16 cellular contexts compared by ENCODE assay signal in genomic region chr2:196291418-196291817, GRCh38.
A peak's percentile ranks its signal among the peaks of the same experiment; 100 is the strongest.
DNase-seq lines count a peak whose midpoint lies in the region; ATAC-seq and TF ChIP-seq lines count a peak whose summit lies in the region.
"Had no signal": no experiment of that assay in that cellular context is flagged by ENCODE, and none has a peak within 500 bp of the region (broad histone marks: within the 10 kb centered on the region; RNA-seq: fewer than 3 reads in every experiment).

No MANE protein-coding gene starts in this region.

- DNase-seq in activated naive CD8-positive, alpha-beta T cell treated with anti-CD3 and anti-CD28 coated beads, Interleukin-2, amount 10 ng/mL, durations not matched to agents 7 days and 5 days, result no peak
- no peak for DNase-seq in activated naive CD8-positive, alpha-beta T cell treated with anti-CD3 and anti-CD28 coated beads for 36 hours
- peak; percentile 61 for DNase-seq in epithelial cell of esophagus (ENCODE audit: low read depth)
- DNase-seq in stimulated activated naive CD8-positive, alpha-beta T cell treated with anti-CD3 and anti-CD28 coated beads, Interleukin-15, amount 100 ng/mL, for 72 hours, result no peak
- no peak for DNase-seq in NCI-H128 (lab: John Stamatoyannopoulos, UW; ENCODE audit: unreplicated experiment)
- no peak for DNase-seq in ureter (ENCODE audit: low spot score)
- DNase-seq: ACHN; activated CD4-positive, alpha-beta T cell treated with anti-CD3 and anti-CD28 coated beads, Interleukin-2, amount 50 U/mL, for 4 hours; activated naive CD4-positive, alpha-beta T cell treated with Interleukin-2 at 50 U/mL for 16 hours; HCEC 1CT; NCI-H2107 had no signal

- H3K9me3 Mint-ChIP-seq in activated naive CD8-positive, alpha-beta T cell treated with anti-CD3 and anti-CD28 coated beads, Interleukin-2, amount 10 ng/mL, durations not matched to agents 7 days and 5 days, result no peaks in the 10 kb centered on the region
- H3K9me3 Mint-ChIP-seq in activated naive CD8-positive, alpha-beta T cell treated with anti-CD3 and anti-CD28 coated beads for 36 hours, result peaks cover 3% of the 10 kb centered on the region
- H3K9me3 Mint-ChIP-seq in stimulated activated naive CD8-positive, alpha-beta T cell treated with anti-CD3 and anti-CD28 coated beads, Interleukin-15, amount 100 ng/mL, for 72 hours, result no peaks in the 10 kb centered on the region
- H3K9me3 Mint-ChIP-seq: T-helper 1 cell treated with Interleukin-12 subunit alpha and Interleukin-12 subunit beta and Interleukin-4 antibody, amounts not matched to agents 30 μg/mL and 1 μg/mL, for 36 hours had no signal

- H3K27me3 Mint-ChIP-seq in activated naive CD8-positive, alpha-beta T cell treated with anti-CD3 and anti-CD28 coated beads, Interleukin-2, amount 10 ng/mL, durations not matched to agents 7 days and 5 days, result no peaks in the 10 kb centered on the region
- no peaks in the 10 kb centered on the region for H3K27me3 Mint-ChIP-seq in activated naive CD8-positive, alpha-beta T cell treated with anti-CD3 and anti-CD28 coated beads for 36 hours
- no peaks in the 10 kb centered on the region for H3K27me3 Mint-ChIP-seq in stimulated activated naive CD8-positive, alpha-beta T cell treated with anti-CD3 and anti-CD28 coated beads, Interleukin-15, amount 100 ng/mL, for 72 hours

- H3K4me3 ChIP-seq in epithelial cell of esophagus (ENCODE audit: low read length), result no peak overlapping the region
- H3K4me3 ChIP-seq: cardiac muscle cell, hepatocyte had no signal

- ATAC-seq in activated naive CD8-positive, alpha-beta T cell treated with anti-CD3 and anti-CD28 coated beads, Interleukin-2, amount 10 ng/mL, durations not matched to agents 7 days and 5 days (ENCODE audit: low read depth), result peak; percentile 58
- peak; percentile 9 for ATAC-seq in HG03457 (IDR thresholded peaks at IDR 0.05; ENCODE audit: unreplicated experiment)
- ATAC-seq in stimulated activated naive CD8-positive, alpha-beta T cell treated with anti-CD3 and anti-CD28 coated beads, Interleukin-15, amount 100 ng/mL, for 72 hours, result peak; percentile 34
- ATAC-seq in GM21786 (IDR thresholded peaks at IDR 0.05; ENCODE audit: unreplicated experiment), result no peak

- peak overlapping the region; percentile 4 for H3K4me3 Mint-ChIP-seq in activated naive CD8-positive, alpha-beta T cell treated with anti-CD3 and anti-CD28 coated beads, Interleukin-2, amount 10 ng/mL, durations not matched to agents 7 days and 5 days
- H3K4me3 Mint-ChIP-seq in activated naive CD8-positive, alpha-beta T cell treated with anti-CD3 and anti-CD28 coated beads for 36 hours, result no peak overlapping the region
- no peak overlapping the region for H3K4me3 Mint-ChIP-seq in stimulated activated naive CD8-positive, alpha-beta T cell treated with anti-CD3 and anti-CD28 coated beads, Interleukin-15, amount 100 ng/mL, for 72 hours
- H3K4me3 Mint-ChIP-seq: T-helper 1 cell treated with Interleukin-12 subunit alpha and Interleukin-12 subunit beta and Interleukin-4 antibody, amounts not matched to agents 30 μg/mL and 1 μg/mL, for 36 hours had no signal

- peaks cover 2% of the 10 kb centered on the region for H3K36me3 Mint-ChIP-seq in activated naive CD8-positive, alpha-beta T cell treated with anti-CD3 and anti-CD28 coated beads, Interleukin-2, amount 10 ng/mL, durations not matched to agents 7 days and 5 days
- H3K36me3 Mint-ChIP-seq in activated naive CD8-positive, alpha-beta T cell treated with anti-CD3 and anti-CD28 coated beads for 36 hours, result peaks cover 2% of the 10 kb centered on the region

- peaks cover 42% of the 10 kb centered on the region for H3K4me1 Mint-ChIP-seq in activated naive CD8-positive, alpha-beta T cell treated with anti-CD3 and anti-CD28 coated beads, Interleukin-2, amount 10 ng/mL, durations not matched to agents 7 days and 5 days
- peaks cover 42% of the 10 kb centered on the region for H3K4me1 Mint-ChIP-seq in activated naive CD8-positive, alpha-beta T cell treated with anti-CD3 and anti-CD28 coated beads for 36 hours
- peaks cover 66% of the 10 kb centered on the region for H3K4me1 Mint-ChIP-seq in stimulated activated naive CD8-positive, alpha-beta T cell treated with anti-CD3 and anti-CD28 coated beads, Interleukin-15, amount 100 ng/mL, for 72 hours

- POLR2A ChIA-PET in activated naive CD8-positive, alpha-beta T cell treated with anti-CD3 and anti-CD28 coated beads, Interleukin-2, amount 10 ng/mL, durations not matched to agents 7 days and 5 days (lab: Charles Lee), result interaction anchor here (0.5 to 1.2 kb wide), 5 partner anchors 115 to 151 kb away, joined by 3 to 4 read pairs (median 3); partner anchors contain the start of gene STK17B

- no peak overlapping the region for H3K27ac Mint-ChIP-seq in activated naive CD8-positive, alpha-beta T cell treated with anti-CD3 and anti-CD28 coated beads, Interleukin-2, amount 10 ng/mL, durations not matched to agents 7 days and 5 days
- no peak overlapping the region for H3K27ac Mint-ChIP-seq in activated naive CD8-positive, alpha-beta T cell treated with anti-CD3 and anti-CD28 coated beads for 36 hours
- no peak overlapping the region for H3K27ac Mint-ChIP-seq in stimulated activated naive CD8-positive, alpha-beta T cell treated with anti-CD3 and anti-CD28 coated beads, Interleukin-15, amount 100 ng/mL, for 72 hours
- H3K27ac Mint-ChIP-seq: T-helper 1 cell treated with Interleukin-12 subunit alpha and Interleukin-12 subunit beta and Interleukin-4 antibody, amounts not matched to agents 30 μg/mL and 1 μg/mL, for 36 hours had no signal

- no peak for TF ChIP-seq CTCF in epithelial cell of esophagus (IDR thresholded peaks at IDR 0.05; ENCODE audit: insufficient read depth, low read depth, low read length, missing control alignments)
